Comparison of ENCODE assay signal across 28 cellular contexts in the genomic region with DNA sequence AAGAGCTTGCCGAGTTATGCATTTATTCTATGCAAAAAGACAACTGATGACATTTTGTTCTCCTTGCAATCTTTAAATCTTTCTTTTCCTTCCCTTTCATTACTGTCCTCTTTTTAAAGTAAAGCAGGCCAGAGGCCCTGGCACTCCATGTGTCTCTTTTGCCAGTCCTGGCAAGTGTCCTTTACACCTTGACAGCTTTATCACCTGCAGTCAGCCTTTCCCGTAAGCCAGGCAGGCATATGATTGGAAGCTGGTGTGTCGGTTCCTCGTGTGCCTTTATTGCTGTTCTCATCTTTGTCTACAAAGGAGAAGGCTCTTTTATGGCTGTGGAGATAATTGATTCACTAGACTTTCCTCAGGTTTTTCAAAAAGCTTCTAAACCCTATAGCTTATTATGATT.
"Had no signal": no experiment of that assay in that cellular context is flagged by ENCODE, and none has a peak within 500 bp of the region (broad histone marks: within the 10 kb centered on the region; RNA-seq: fewer than 3 reads in every experiment).

No MANE protein-coding gene starts in this region.

- ATAC-seq: activated CD8-positive, alpha-beta T cell treated with anti-CD3 and anti-CD28 coated beads for 36 hours; activated T-cell treated with anti-CD3 and anti-CD28 coated beads, Interleukin-2, amount 50 U/mL, for 72 hours; activated T-helper 17 cell treated with anti-CD3 and anti-CD28 coated beads, Interleukin-2, amount 50 U/mL, for 72 hours; Right ventricle myocardium inferior had no signal

- H3K27ac ChIP-seq: brain microvascular endothelial cell, PC-9, RWPE1, SK-N-MC had no signal

- H3K27me3 ChIP-seq: brain microvascular endothelial cell had no signal

- H3K9me3 ChIP-seq: MG63 had no signal

- H3K4me3 ChIP-seq: MG63, PC-9, SK-N-MC had no signal

- DNase-seq: activated CD4-positive, alpha-beta T cell treated with anti-CD3 and anti-CD28 coated beads, Interleukin-2, amount 10 ng/mL, durations not matched to agents 24 days and 14 days; activated CD4-positive, alpha-beta T cell treated with anti-CD3 and anti-CD28 coated beads, Interleukin-2, amount 50 U/mL, for 4 hours; activated CD8-positive, alpha-beta T cell treated with anti-CD3 and anti-CD28 coated beads for 36 hours; activated effector memory CD4-positive, alpha-beta T cell treated with anti-CD3 and anti-CD28 coated beads, Interleukin-2, amount 50 U/mL, for 16 hours; activated naive CD4-positive, alpha-beta T cell; activated naive CD4-positive, alpha-beta T cell treated with anti-CD3 and anti-CD28 coated beads, Interleukin-2, amount 50 U/mL, for 16 hours; activated naive CD8-positive, alpha-beta T cell treated with anti-CD3 and anti-CD28 coated beads for 36 hours; activated T-cell treated with anti-CD3 and anti-CD28 coated beads, Interleukin-2, amount 50 U/mL, for 1 hour; activated T-cell treated with anti-CD3 and anti-CD28 coated beads, Interleukin-2, amount 50 U/mL, for 72 hours; amniotic stem cell; aorta; brain microvascular endothelial cell; Kasumi-1; KG1; MG63; NCI-H1048; NCI-H1436 treated with DMSO at 0.1 percent for 48 hours; NCI-H1694 treated with DMSO at 0.1 percent for 48 hours; NCI-H2029; NCI-H2171 treated with DMSO at 0.1 percent for 48 hours; NCI-H2227 treated with DMSO at 0.1 percent for 48 hours; NCI-H446; NCI-H510A treated with DMSO at 0.1 percent for 48 hours; PC-9 had no signal

- H3K36me3 ChIP-seq: brain microvascular endothelial cell, MG63 had no signal
